15 cellular contexts compared by ENCODE assay signal in genomic region chr4:186326391-186326790, GRCh38.
"Had no signal": no experiment of that assay in that cellular context is flagged by ENCODE, and none has a peak within 500 bp of the region (broad histone marks: within the 10 kb centered on the region; RNA-seq: fewer than 3 reads in every experiment).

No MANE protein-coding gene starts in this region.

- H3K36me3 ChIP-seq: heart left ventricle, spleen, tibial artery, upper lobe of right lung, vagina had no signal

- H3K4me3 ChIP-seq: heart left ventricle, spleen, tibial artery, upper lobe of right lung, vagina had no signal

- H3K27ac ChIP-seq: heart left ventricle, spleen, tibial artery, upper lobe of right lung, vagina had no signal

- H3K9me3 ChIP-seq: vagina had no signal

- ATAC-seq: esophagus mucosa; heart left ventricle; natural killer cell; sciatic nerve; stimulated activated memory B cell treated with anti-CD40 and anti-IgM and Interleukin-4, amounts not matched to agents 10 μg/mL and 1 μg/mL and 100 μg/mL, for 72 hours; upper lobe of right lung had no signal

- H3K27me3 ChIP-seq: spleen, tibial artery, upper lobe of right lung, vagina had no signal

- DNase-seq: effector memory CD4-positive, alpha-beta T cell; heart left ventricle; hippocampal formation; natural killer cell; posterior cingulate gyrus; spleen; stimulated activated CD4-positive, alpha-beta T cell treated with anti-CD3 and anti-CD28 coated beads, Interleukin-15, amount 100 ng/mL, for 24 hours; stimulated activated CD4-positive, alpha-beta T cell treated with anti-CD3 and anti-CD28 coated beads, Interleukin-1b, Interleukin-23, amount 100 ng/mL, for 48 hours; stimulated activated CD4-positive, alpha-beta T cell treated with anti-CD3 and anti-CD28 coated beads, Interleukin-4, amount 100 ng/mL, for 24 hours; tibial artery; upper lobe of right lung had no signal

- H3K4me1 ChIP-seq: heart left ventricle, spleen, tibial artery, upper lobe of right lung, vagina had no signal
